8 cellular contexts compared by ENCODE assay signal in genomic region chrX:153726286-153727107, GRCh38. TPM values are rescaled to one million over a fixed set of nuclear protein-coding genes. Genes with fewer than 3 reads are reported as not detected.
DNase-seq lines count a peak whose midpoint lies in the region; ATAC-seq, FAIRE-seq and TF ChIP-seq lines count a peak whose summit lies in the region.

No MANE protein-coding gene starts in this region.

- H3K27ac ChIP-seq in VCaP (peak overlapping the region; percentile 89), epithelial cell of prostate (peak overlapping the region; percentile 17)

- peak overlapping the region; percentile 62 for H3K4me3 ChIP-seq in LNCaP clone FGC (ENCODE audit: low read depth, low read length)

- peak; percentile 15 for DNase-seq in NCI-H345 (lab: John Stamatoyannopoulos, UW)
- no peak for DNase-seq in NCI-H345 treated with DMSO at 0.1 percent for 48 hours (lab: John Stamatoyannopoulos, UW; ENCODE audit: unreplicated experiment)
- no peak for DNase-seq in LNCaP clone FGC (ENCODE audit: low read depth)
- no peak for DNase-seq in epithelial cell of prostate (ENCODE audit: low read depth, low spot score)
- peak; percentile 88 for DNase-seq in myocyte (ENCODE audit: low read depth)
- peak; percentile 38 for DNase-seq in urothelium cell line (ENCODE audit: low spot score)

- ATAC-seq in GM21786 (IDR thresholded peaks at IDR 0.05; ENCODE audit: unreplicated experiment): peak; percentile 56

- TF ChIP-seq CTCF in LNCaP clone FGC (IDR thresholded peaks at IDR 0.05; ENCODE audit: control insufficient read depth, extremely low read depth, insufficient read depth): no peak
- TF ChIP-seq CTCF in VCaP (conservative IDR thresholded peaks at IDR 0.05): no peak

- FAIRE-seq in urothelium cell line (lab: Jason Lieb, UNC): no peak

RNA-seq across cellular contexts. Expression of gene ABCD1, which starts 1.8 kb away (rescaled TPM):
- 53.8 and 71.6 TPM in 2 replicates for total RNA-seq in myocyte
- 38.3 TPM for polyA plus RNA-seq in myocyte (2012)

RNA-seq across cellular contexts. Expression of gene BCAP31, which starts 2.3 kb away (rescaled TPM):
- 150 and 162 TPM in 2 replicates for total RNA-seq in myocyte
- 268 TPM for polyA plus RNA-seq in myocyte (2012)

RNA-seq across cellular contexts. Expression of gene PLXNB3, which starts 37.6 kb away (rescaled TPM):
- 5.1 and 11.9 TPM in 2 replicates for total RNA-seq in myocyte
- 13.8 TPM for polyA plus RNA-seq in myocyte (2012)

RNA-seq across cellular contexts. Expression of gene SLC6A8, which starts 38.8 kb away (rescaled TPM):
- 20.7 and 39.8 TPM in 2 replicates for total RNA-seq in myocyte
- 39.2 TPM for polyA plus RNA-seq in myocyte (2012)

RNA-seq across cellular contexts. Expression of gene PNCK, which starts 52.9 kb away (rescaled TPM):
- total RNA-seq in myocyte: 1.1 and 2.1 TPM in 2 replicates
- 2.0 TPM for polyA plus RNA-seq in myocyte (2012)

Comparison
In these comparisons a context has a peak if more than half of its experiments do, and no peak if none do; other contexts are left out.
1. DNase-seq: peak in NCI-H345 (single experiment), myocyte (single experiment) and urothelium cell line (single experiment); none in NCI-H345 treated with DMSO at 0.1 percent for 48 hours (single experiment), LNCaP clone FGC (single experiment) and epithelial cell of prostate (single experiment).